ENCODE assay signal across 8 cellular contexts in the genomic region with DNA sequence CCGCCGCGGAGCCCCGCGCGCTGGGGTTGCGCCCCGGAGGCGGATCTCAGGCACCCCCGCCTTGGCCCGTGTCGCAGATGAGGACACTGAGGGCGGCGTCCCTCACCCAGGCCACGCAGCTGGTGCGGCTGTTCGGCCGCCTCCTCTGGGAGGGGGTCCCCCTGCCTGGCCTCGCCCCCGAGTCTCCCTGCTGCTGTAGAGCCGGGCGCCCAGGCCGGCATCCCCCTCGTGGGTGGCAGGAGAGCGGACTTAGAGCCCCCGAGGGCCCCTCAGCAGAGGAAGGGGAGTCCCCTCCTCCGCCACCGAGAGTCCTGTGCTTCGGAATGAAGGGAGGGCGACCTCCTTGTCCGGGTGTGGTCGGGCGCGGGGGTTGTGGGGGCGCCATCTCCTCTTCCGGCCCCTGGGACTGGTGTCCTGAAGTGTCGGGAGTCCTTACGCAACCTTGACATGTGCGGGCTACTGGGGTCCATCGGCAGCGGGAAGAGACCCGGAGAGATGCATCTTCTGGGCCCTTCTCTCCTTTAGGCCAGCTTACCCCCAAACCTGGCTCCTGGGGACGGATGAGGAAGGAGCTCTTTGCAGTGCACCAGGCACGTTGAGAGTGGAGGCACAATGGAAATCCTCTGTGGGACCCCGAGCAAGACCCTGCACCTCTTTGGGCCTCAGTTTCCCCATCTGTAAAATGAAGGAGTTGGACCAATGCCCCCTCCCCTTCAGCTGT. TPM values are rescaled to one million over a fixed set of nuclear protein-coding genes. Genes with fewer than 3 reads are reported as not detected.
DNase-seq lines count a peak whose midpoint lies in the region; TF ChIP-seq lines count a peak whose summit lies in the region.

No MANE protein-coding gene starts in this region.

- in situ Hi-C loops in astrocyte of the cerebellum (cut with HindIII; ENCODE audit: low sequenced_read_pairs): no loop called here
- in situ Hi-C loops in ACHN (cut with HindIII; ENCODE audit: low pct_ligation_motif_present, low pct_unique_long_range_greater_than_20kb, low sequenced_read_pairs): no loop called here

- peaks cover 21% of the 10 kb centered on the region for H3K27me3 ChIP-seq in kidney epithelial cell (ENCODE audit: control insufficient read depth, insufficient read depth, low read length)

- H3K36me3 ChIP-seq in kidney epithelial cell (ENCODE audit: control insufficient read depth, insufficient read depth, low read length): no peaks in the 10 kb centered on the region

- no peaks in the 10 kb centered on the region for H3K9me3 Mint-ChIP-seq in stimulated activated naive CD8-positive, alpha-beta T cell treated with anti-CD3 and anti-CD28 coated beads, Interleukin-15, Interleukin-2, amounts not matched to agents 100 ng/mL and 50 ng/mL, for 24 hours

- peaks cover 11% of the 10 kb centered on the region for H3K27me3 Mint-ChIP-seq in stimulated activated naive CD8-positive, alpha-beta T cell treated with anti-CD3 and anti-CD28 coated beads, Interleukin-15, Interleukin-2, amounts not matched to agents 100 ng/mL and 50 ng/mL, for 24 hours

- H3K4me3 Mint-ChIP-seq in stimulated activated naive CD8-positive, alpha-beta T cell treated with anti-CD3 and anti-CD28 coated beads, Interleukin-15, Interleukin-2, amounts not matched to agents 100 ng/mL and 50 ng/mL, for 24 hours: peak overlapping the region; percentile 81

- DNase-seq in NCI-H82 (lab: John Stamatoyannopoulos, UW): peak; percentile 64
- no peak for DNase-seq in NCI-H82 treated with DMSO at 0.1 percent for 48 hours (lab: John Stamatoyannopoulos, UW; ENCODE audit: unreplicated experiment)
- peak; percentile 24 for DNase-seq in MV-4-11 (lab: John Stamatoyannopoulos, UW)
- DNase-seq in astrocyte of the cerebellum (ENCODE audit: low read depth): no peak
- no peak for DNase-seq in kidney epithelial cell (ENCODE audit: low read depth)
- no peak for DNase-seq in ACHN
- no peak for DNase-seq in T1000 (lab: John Stamatoyannopoulos, UW)

- H3K27ac Mint-ChIP-seq in stimulated activated naive CD8-positive, alpha-beta T cell treated with anti-CD3 and anti-CD28 coated beads, Interleukin-15, Interleukin-2, amounts not matched to agents 100 ng/mL and 50 ng/mL, for 24 hours: no peak overlapping the region

- no peaks in the 10 kb centered on the region for H3K36me3 Mint-ChIP-seq in stimulated activated naive CD8-positive, alpha-beta T cell treated with anti-CD3 and anti-CD28 coated beads, Interleukin-15, Interleukin-2, amounts not matched to agents 100 ng/mL and 50 ng/mL, for 24 hours (ENCODE audit: low read depth)

- H3K4me3 ChIP-seq in astrocyte of the cerebellum (ENCODE audit: low read depth, low read length): peak overlapping the region; percentile 39
- peak overlapping the region; percentile 38 for H3K4me3 ChIP-seq in kidney epithelial cell (ENCODE audit: low read depth, low read length)

- peaks cover 4% of the 10 kb centered on the region for H3K4me1 Mint-ChIP-seq in stimulated activated naive CD8-positive, alpha-beta T cell treated with anti-CD3 and anti-CD28 coated beads, Interleukin-15, Interleukin-2, amounts not matched to agents 100 ng/mL and 50 ng/mL, for 24 hours (ENCODE audit: low read depth)

- TF ChIP-seq CTCF in astrocyte of the cerebellum (IDR thresholded peaks at IDR 0.05; ENCODE audit: low read depth, low read length, missing control alignments) (no peak), kidney epithelial cell (IDR thresholded peaks at IDR 0.05; ENCODE audit: insufficient read depth, low read length, poor library complexity, severe bottlenecking) (no peak)

RNA-seq across cellular contexts. Expression of gene EXOSC2, which starts 11.7 kb away (rescaled TPM):
- 20.6 and 24.9 TPM in 2 replicates for total RNA-seq in kidney epithelial cell

RNA-seq across cellular contexts. Expression of gene PRDM12, which starts 17.5 kb away (rescaled TPM):
- 0.07 and 0.13 TPM in 2 replicates for total RNA-seq in kidney epithelial cell

Comparison
In these comparisons a context has a peak if more than half of its experiments do, and no peak if none do; other contexts are left out.
1. DNase-seq: peak in NCI-H82 (single experiment) and MV-4-11 (single experiment); none in NCI-H82 treated with DMSO at 0.1 percent for 48 hours (single experiment), astrocyte of the cerebellum (single experiment), kidney epithelial cell (single experiment), ACHN (single experiment) and T1000 (single experiment).